8 cellular contexts compared by ENCODE assay signal in the genomic region with DNA sequence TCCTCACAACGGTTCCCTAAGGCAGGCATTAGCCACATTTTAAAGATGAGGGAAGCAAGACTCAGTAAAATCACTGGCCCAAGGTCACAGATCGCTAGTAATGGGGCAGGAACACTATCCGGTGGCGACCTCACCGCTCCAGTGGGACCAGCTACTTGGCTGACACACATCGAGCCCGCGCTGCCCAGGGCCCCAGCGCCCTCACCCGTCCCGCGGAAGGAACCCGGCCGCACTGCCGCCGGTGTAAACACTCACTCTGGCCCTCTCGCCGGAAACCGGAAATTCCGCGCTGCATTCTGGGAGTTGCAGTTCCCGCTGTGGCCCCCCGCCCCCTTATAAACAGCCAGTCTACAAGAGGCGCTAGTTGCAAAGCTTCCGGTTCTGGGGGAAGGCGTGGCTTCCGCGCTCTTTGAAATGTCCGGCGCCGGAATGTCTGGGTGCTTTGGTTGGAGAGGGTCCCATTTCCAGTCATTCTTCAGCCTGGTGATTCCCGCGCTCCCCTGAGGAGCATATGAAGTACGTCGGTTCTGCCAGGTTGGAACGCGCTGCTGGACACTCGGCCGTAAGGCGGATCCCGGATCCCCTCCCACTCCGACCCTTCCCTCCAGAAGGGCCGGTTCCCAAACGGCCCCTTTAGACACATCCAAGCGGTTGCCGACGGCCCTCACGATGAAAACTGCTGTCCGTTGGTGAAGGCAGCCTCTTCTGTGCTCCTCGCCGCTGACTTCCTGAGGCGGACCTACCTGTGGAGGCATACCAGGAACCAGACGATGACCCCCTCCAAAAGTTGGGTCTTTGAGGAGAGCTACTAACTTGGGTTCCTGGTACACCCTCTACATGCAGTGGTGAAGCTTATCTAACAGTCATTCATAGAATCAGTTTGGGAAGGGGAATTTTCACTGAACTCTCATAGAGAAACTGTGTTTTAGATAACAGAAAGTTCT. TPM values are rescaled to one million over a fixed set of nuclear protein-coding genes. Genes with fewer than 3 reads are reported as not detected.
DNase-seq lines count a peak whose midpoint lies in the region; ATAC-seq and TF ChIP-seq lines count a peak whose summit lies in the region.

UBL7 (minus strand) TSS at position 258 of the 944 bp plus-strand sequence. CDS start 2,293 bp downstream, outside the sequence.

- H3K4me3 Mint-ChIP-seq in T-helper 17 cell = peak within 1 kb of the TSS; percentile 94

- H3K36me3 Mint-ChIP-seq in T-helper 17 cell (ENCODE audit: low read depth) = peaks cover 4% of the 10 kb centered on the region

- H3K36me3 ChIP-seq in left ventricle myocardium inferior (peaks cover 20% of the 10 kb centered on the region), prostate gland (no peaks in the 10 kb centered on the region), urinary bladder (ENCODE audit: insufficient read depth) (peaks cover 2% of the 10 kb centered on the region)

- peak; percentile 84 for ATAC-seq in HG02884 (IDR thresholded peaks at IDR 0.05; ENCODE audit: unreplicated experiment)
- ATAC-seq in T-helper 17 cell = peak; percentile 99

- in situ Hi-C loops in GM13977 (cut with MboI; ENCODE audit: low pct_unique_long_range_greater_than_20kb, low sequenced_read_pairs, unreplicated experiment) = no loop called here

- H3K4me3 ChIP-seq in left ventricle myocardium inferior (peak within 1 kb of the TSS; percentile 72), prostate gland (peak within 1 kb of the TSS; percentile 55 to 60), urinary bladder (ENCODE audit: low read depth, low read length) (peak within 1 kb of the TSS; percentile 61)

- intact Hi-C loops in left ventricle myocardium inferior (cut with micrococcal nuclease) (no loop called here), prostate gland (cut with DNase I) (loop anchor here (5.0 kb wide), 2 partner anchors 81 to 156 kb away; partner anchors contain the start of genes ARID3B and CLK3)

- peak; percentile 87 for TF ChIP-seq POLR2A in prostate gland (IDR thresholded peaks at IDR 0.05)

- H3K9me3 ChIP-seq in T-helper 17 cell (ENCODE audit: control insufficient read depth, low read length, poor library complexity, severe bottlenecking) (no peaks in the 10 kb centered on the region), left ventricle myocardium inferior (replicated peaks) (peaks cover 3% of the 10 kb centered on the region), prostate gland (no peaks in the 10 kb centered on the region)

- H3K27ac ChIP-seq in left ventricle myocardium inferior (replicated peaks) (peak within 1 kb of the TSS; percentile 79), prostate gland (peak within 1 kb of the TSS; percentile 73 to 82), urinary bladder (ENCODE audit: low read depth) (peak within 1 kb of the TSS; percentile 77)

- H3K27me3 ChIP-seq in left ventricle myocardium inferior (ENCODE audit: low read depth) (no peaks in the 10 kb centered on the region), prostate gland (replicated peaks; ENCODE audit: insufficient read depth) (no peaks in the 10 kb centered on the region)

- peak; percentile 49 for TF ChIP-seq CTCF in GM13977 (IDR thresholded peaks at IDR 0.05; ENCODE audit: extremely low read depth, insufficient read depth, missing control alignments)
- TF ChIP-seq CTCF in left ventricle myocardium inferior (IDR thresholded peaks at IDR 0.05; ENCODE audit: borderline replicate concordance) = peak; percentile 12
- peak in 3 of 4 experiments; percentile 25 to 47 (median 39) for TF ChIP-seq CTCF in prostate gland (IDR thresholded peaks at IDR 0.05)

- no peaks in the 10 kb centered on the region for H3K27me3 Mint-ChIP-seq in T-helper 17 cell

- H3K27ac Mint-ChIP-seq in T-helper 17 cell = peak within 1 kb of the TSS; percentile 98

- 1% methylated on average over 53 of the region's 53 CpGs for WGBS in prostate gland
- under 1% methylated on average over 53 of the region's 53 CpGs for WGBS in urinary bladder

- H3K4me1 ChIP-seq in left ventricle myocardium inferior = peaks cover 22% of the 10 kb centered on the region
- no peaks in the 10 kb centered on the region for H3K4me1 ChIP-seq in prostate gland (replicated peaks)
- no peaks in the 10 kb centered on the region for H3K4me1 ChIP-seq in urinary bladder (ENCODE audit: insufficient read depth)

- peak; percentile 93 for DNase-seq in GM13977 (ENCODE audit: low spot score)
- DNase-seq in NCI-H1694 treated with DMSO at 0.1 percent for 48 hours (lab: John Stamatoyannopoulos, UW) = peak; percentile 90
- DNase-seq in T-helper 17 cell = peak; percentile 88 to 92 (median 88)
- peak; percentile 75 to 98 (median 94) for DNase-seq in amygdala (lab: John Stamatoyannopoulos, UW)
- DNase-seq in left ventricle myocardium inferior = peak; percentile 97
- peak; percentile 98 for DNase-seq in prostate gland (ENCODE audit: low spot score)

- H3K4me1 Mint-ChIP-seq in T-helper 17 cell = peaks cover 33% of the 10 kb centered on the region

RNA-seq across cellular contexts. Expression of gene UBL7, which starts in this region (rescaled TPM):
- 10 to 100 TPM; 28.0 to 28.2 TPM for total RNA-seq in T-helper 17 cell
- 52.3 TPM for total RNA-seq in left ventricle myocardium inferior
- 10 to 100 TPM; 83.1 to 85.2 TPM for total RNA-seq in prostate gland
- total RNA-seq in urinary bladder = 15.5 TPM
- 52.4 TPM for polyA plus RNA-seq in urinary bladder

Comparison
In these comparisons a context has a peak if more than half of its experiments do, and no peak if none do; other contexts are left out.
1. Peak in every context shown above with its lines: DNase-seq, ATAC-seq, H3K4me3 ChIP-seq and H3K27ac ChIP-seq.